In the genomic region with DNA sequence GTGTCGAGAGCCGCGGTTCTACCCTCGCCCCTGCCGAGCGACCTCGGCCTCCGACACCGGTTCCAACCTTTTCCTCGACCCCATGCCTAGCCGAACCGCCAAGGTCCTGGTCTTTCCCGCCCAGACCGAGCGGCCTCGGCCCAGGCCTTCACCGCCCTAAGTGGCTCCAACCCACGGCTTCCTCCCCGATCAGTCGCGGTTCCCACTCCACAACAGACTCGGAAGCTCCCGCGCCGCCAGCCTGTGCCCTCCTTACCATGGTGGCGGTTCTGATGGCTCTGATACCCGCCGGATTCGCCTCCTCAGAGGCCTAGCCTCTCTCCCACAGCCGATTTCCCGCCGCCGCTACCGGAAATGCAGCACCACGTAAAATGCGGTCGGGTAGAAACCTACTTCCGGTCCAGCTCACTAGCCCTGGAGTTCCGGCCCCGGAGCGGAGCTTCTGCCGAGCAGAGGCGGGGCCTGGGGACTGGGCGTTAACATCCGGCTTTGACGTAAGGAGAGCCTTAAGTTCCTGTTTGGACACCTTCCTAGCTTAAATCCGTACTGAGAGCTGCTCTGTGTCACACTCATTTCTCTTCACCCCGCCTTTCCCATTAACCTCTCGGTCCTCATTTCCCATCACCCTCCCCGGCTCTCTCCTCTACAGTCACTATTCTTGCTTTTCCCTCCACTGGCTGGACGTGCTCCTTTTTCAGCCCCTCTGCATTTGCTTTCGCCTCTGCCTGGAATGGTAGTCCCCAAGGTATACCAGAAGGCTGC, we compare ENCODE assay signal across 8 cellular contexts. TPM values are rescaled to one million over a fixed set of nuclear protein-coding genes. Genes with fewer than 3 reads are reported as not detected.
DNase-seq lines count a peak whose midpoint lies in the region; ATAC-seq and TF ChIP-seq lines count a peak whose summit lies in the region.

A gene (minus strand): TSS at position 358 of the 762 bp plus-strand sequence. CDS start 99 bp downstream, at position 259.

- H3K4me3 ChIP-seq in GM12865 (ENCODE audit: low read depth, low read length) (peak within 1 kb of the TSS; percentile 96), cardiac muscle cell (peak within 1 kb of the TSS; percentile 72), parathyroid adenoma (ENCODE audit: low read depth, low read length) (peak within 1 kb of the TSS; percentile 85), tibial nerve (peak within 1 kb of the TSS; percentile 55 to 80 (median 74))

- H3K36me3 Mint-ChIP-seq in activated naive CD8-positive, alpha-beta T cell treated with anti-CD3 and anti-CD28 coated beads, Interleukin-2, amount 50 U/mL, for 24 hours (ENCODE audit: low read depth), result peaks cover 49% of the 10 kb centered on the region

- peaks cover 61% of the 10 kb centered on the region for H3K4me1 Mint-ChIP-seq in activated naive CD8-positive, alpha-beta T cell treated with anti-CD3 and anti-CD28 coated beads, Interleukin-2, amount 50 U/mL, for 24 hours

- peak in 1 of 2 donors; percentile 98 for TF ChIP-seq POLR2A in tibial nerve (IDR thresholded peaks at IDR 0.05)

- peak; percentile 96 for ATAC-seq in HG02763 (IDR thresholded peaks at IDR 0.05; ENCODE audit: unreplicated experiment)
- peak; percentile 96 for ATAC-seq in activated naive CD8-positive, alpha-beta T cell treated with anti-CD3 and anti-CD28 coated beads, Interleukin-2, amount 50 U/mL, for 24 hours

- H3K36me3 ChIP-seq in cardiac muscle cell (peaks cover 20% of the 10 kb centered on the region), parathyroid adenoma (ENCODE audit: control insufficient read depth, insufficient read depth, low read length) (no peaks in the 10 kb centered on the region), tibial nerve (peaks cover 0 to 20% (median 5%) of the 10 kb centered on the region in 3 donors)

- H3K4me2 ChIP-seq in parathyroid adenoma (ENCODE audit: low read length), result peak within 1 kb of the TSS; percentile 92

- peak within 1 kb of the TSS; percentile 98 for H3K4me3 Mint-ChIP-seq in activated naive CD8-positive, alpha-beta T cell treated with anti-CD3 and anti-CD28 coated beads, Interleukin-2, amount 50 U/mL, for 24 hours

- H3K9ac ChIP-seq in parathyroid adenoma, result peak within 1 kb of the TSS; percentile 73

- WGBS in tibial nerve, 2 donors, result 1 to 2% methylated on average over 40 to 49 of the region's 52 CpGs

- H3K27ac ChIP-seq in cardiac muscle cell (peak within 1 kb of the TSS; percentile 95), parathyroid adenoma (peak within 1 kb of the TSS; percentile 91), tibial nerve (peak within 1 kb of the TSS; percentile 80 to 94 (median 88))

- TF ChIP-seq CTCF in GM12865 (IDR thresholded peaks at IDR 0.05; ENCODE audit: insufficient read depth, low read depth, low read length, missing control alignments) (no peak), cardiac muscle cell (IDR thresholded peaks at IDR 0.05; ENCODE audit: low read depth, low read length) (no peak), parathyroid adenoma (IDR thresholded peaks at IDR 0.05) (no peak), tibial nerve (IDR thresholded peaks at IDR 0.05) (peak in 2 of 5 experiments; percentile 10 to 36)

- peaks cover 18% of the 10 kb centered on the region for H3K79me2 ChIP-seq in parathyroid adenoma

- H3K27me3 Mint-ChIP-seq in activated naive CD8-positive, alpha-beta T cell treated with anti-CD3 and anti-CD28 coated beads, Interleukin-2, amount 50 U/mL, for 24 hours, result no peaks in the 10 kb centered on the region

- H3K4me1 ChIP-seq in cardiac muscle cell (ENCODE audit: low read depth) (peaks cover 6% of the 10 kb centered on the region), parathyroid adenoma (peaks cover 4% of the 10 kb centered on the region), tibial nerve (peaks cover 0 to 43% (median 3%) of the 10 kb centered on the region in 4 donors)

- H3K27ac Mint-ChIP-seq in activated naive CD8-positive, alpha-beta T cell treated with anti-CD3 and anti-CD28 coated beads, Interleukin-2, amount 50 U/mL, for 24 hours, result peak within 1 kb of the TSS; percentile 100

- H2AFZ ChIP-seq in parathyroid adenoma, result peak within 1 kb of the TSS; percentile 98

- peak; percentile 99 for DNase-seq in GM12865 (ENCODE audit: low read depth)
- peak; percentile 97 for DNase-seq in NCI-H1417 treated with DMSO at 0.1 percent for 48 hours (lab: John Stamatoyannopoulos, UW)
- peak; percentile 100 for DNase-seq in SW480 (ENCODE audit: low spot score)
- DNase-seq in activated naive CD8-positive, alpha-beta T cell treated with anti-CD3 and anti-CD28 coated beads, Interleukin-2, amount 50 U/mL, for 24 hours, result peak; percentile 95
- DNase-seq in cardiac muscle cell (ENCODE audit: low read depth in 1 of 2, low spot score in 1 of 2), result peak; percentile 99 to 100
- peak; percentile 87 to 92 for DNase-seq in tibial nerve (ENCODE audit: low spot score in 2 of 2)

- H3K9me3 ChIP-seq in cardiac muscle cell (ENCODE audit: low read depth) (no peaks in the 10 kb centered on the region), parathyroid adenoma (ENCODE audit: control insufficient read depth, low read length) (no peaks in the 10 kb centered on the region), tibial nerve (no peaks in the 10 kb centered on the region)

- H3K9me3 Mint-ChIP-seq in activated naive CD8-positive, alpha-beta T cell treated with anti-CD3 and anti-CD28 coated beads, Interleukin-2, amount 50 U/mL, for 24 hours, result no peaks in the 10 kb centered on the region

- H3K27me3 ChIP-seq in cardiac muscle cell, result no peaks in the 10 kb centered on the region
- H3K27me3 ChIP-seq in parathyroid adenoma (ENCODE audit: control insufficient read depth, insufficient read depth, low read length), result no peaks in the 10 kb centered on the region
- H3K27me3 ChIP-seq in tibial nerve, result no peaks in the 10 kb centered on the region

- peak; percentile 91 to 98 for TF ChIP-seq EP300 in tibial nerve (IDR thresholded peaks at IDR 0.05)

RNA-seq across cellular contexts. Expression of the gene that starts here (rescaled TPM):
- total RNA-seq in cardiac muscle cell, result 187 and 290 TPM in 2 replicates
- 190 and 251 TPM in 2 replicates for polyA plus RNA-seq in cardiac muscle cell
- total RNA-seq in tibial nerve, result 100 to 1,000 TPM; 129 to 198 (median 134) TPM

Comparison
In these comparisons a context has a peak if more than half of its experiments do, and no peak if none do; other contexts are left out.
1. Peak in every context shown above with its lines: DNase-seq, ATAC-seq, H3K4me3 ChIP-seq and H3K27ac ChIP-seq.